8 cellular contexts compared by ENCODE assay signal in genomic region chr21:28992526-28993292, GRCh38. TPM values are rescaled to one million over a fixed set of nuclear protein-coding genes. Genes with fewer than 3 reads are reported as not detected.
DNase-seq lines count a peak whose midpoint lies in the region; ATAC-seq lines count a peak whose summit lies in the region.

Gene LTN1 (minus strand): TSS chr21:28992877. CDS start chr21:28992805, 72 bp downstream.

- DNase-seq in DMS79 treated with DMSO at 0.1 percent for 48 hours (lab: John Stamatoyannopoulos, UW) (peak; percentile 96), Karpas-422 (peak; percentile 100), RKO (ENCODE audit: low spot score) (peak; percentile 99), activated T-helper 1 cell treated with Interleukin-2 at 50 U/mL for 16 hours (ENCODE audit: low read depth) (peak; percentile 98), fibroblast of gingiva (ENCODE audit: low read depth) (peak; percentile 99), naive B cell (peak; percentile 99)

- peaks cover 0 to 11% of the 10 kb centered on the region in 2 donors for H3K36me3 Mint-ChIP-seq in naive B cell
- peaks cover 16% of the 10 kb centered on the region for H3K36me3 Mint-ChIP-seq in stimulated activated memory B cell treated with anti-CD40 and anti-IgM and Interleukin-4, amounts not matched to agents 10 μg/mL and 1 μg/mL and 100 μg/mL, for 72 hours

- H3K4me2 ChIP-seq in Karpas-422 (ENCODE audit: low read depth, low read length, poor library complexity, severe bottlenecking), result peak within 1 kb of the TSS; percentile 82

- 0 out of 2 replicates have a peak within 1 kb of the TSS, but pooled peaks have one; percentile 52 for H2AFZ ChIP-seq in Karpas-422 (ENCODE audit: low read length)

- peaks cover 46% of the 10 kb centered on the region for H3K79me2 ChIP-seq in Karpas-422 (ENCODE audit: low read length)

- H3K4me1 ChIP-seq in Karpas-422 (ENCODE audit: low read length), result peaks cover 26% of the 10 kb centered on the region

- peak within 1 kb of the TSS; percentile 72 for H3K27ac ChIP-seq in Karpas-422 (ENCODE audit: low read length)

- no peaks in the 10 kb centered on the region for H3K27me3 ChIP-seq in Karpas-422 (ENCODE audit: low read length)

- no peaks in the 10 kb centered on the region for H3K9me2 ChIP-seq in Karpas-422 (replicated peaks; ENCODE audit: insufficient read depth, low read length)

- H3K4me3 ChIP-seq in Karpas-422 (ENCODE audit: low read length), result peak within 1 kb of the TSS; percentile 80

- H3K4me3 Mint-ChIP-seq in naive B cell, result peak within 1 kb of the TSS; percentile 86 to 98 (median 95)
- H3K4me3 Mint-ChIP-seq in stimulated activated memory B cell treated with anti-CD40 and anti-IgM and Interleukin-4, amounts not matched to agents 10 μg/mL and 1 μg/mL and 100 μg/mL, for 72 hours, result peak within 1 kb of the TSS; percentile 88

- H3K27ac Mint-ChIP-seq in naive B cell, result peak within 1 kb of the TSS; percentile 89 to 98 (median 98)
- peak within 1 kb of the TSS; percentile 86 for H3K27ac Mint-ChIP-seq in stimulated activated memory B cell treated with anti-CD40 and anti-IgM and Interleukin-4, amounts not matched to agents 10 μg/mL and 1 μg/mL and 100 μg/mL, for 72 hours

- H4K20me1 ChIP-seq in Karpas-422 (ENCODE audit: insufficient read depth, low read depth, low read length), result no peaks in the 10 kb centered on the region

- peak; percentile 97 for ATAC-seq in GM21825 (IDR thresholded peaks at IDR 0.05; ENCODE audit: unreplicated experiment)
- peak; percentile 88 to 92 for ATAC-seq in naive B cell (ENCODE audit: low read depth in 2 of 2)
- peak; percentile 100 for ATAC-seq in stimulated activated memory B cell treated with anti-CD40 and anti-IgM and Interleukin-4, amounts not matched to agents 10 μg/mL and 1 μg/mL and 100 μg/mL, for 72 hours

- no peaks in the 10 kb centered on the region for H3K36me3 ChIP-seq in Karpas-422 (ENCODE audit: insufficient read depth, low read length)

- H3K4me1 Mint-ChIP-seq in naive B cell, result peaks cover 22 to 45% (median 25%) of the 10 kb centered on the region in 3 donors
- H3K4me1 Mint-ChIP-seq in stimulated activated memory B cell treated with anti-CD40 and anti-IgM and Interleukin-4, amounts not matched to agents 10 μg/mL and 1 μg/mL and 100 μg/mL, for 72 hours, result peaks cover 27% of the 10 kb centered on the region

- H3K9ac ChIP-seq in Karpas-422 (ENCODE audit: low read length), result peak within 1 kb of the TSS; percentile 82

- H3K27me3 Mint-ChIP-seq in naive B cell, result no peaks in the 10 kb centered on the region
- H3K27me3 Mint-ChIP-seq in stimulated activated memory B cell treated with anti-CD40 and anti-IgM and Interleukin-4, amounts not matched to agents 10 μg/mL and 1 μg/mL and 100 μg/mL, for 72 hours, result no peaks in the 10 kb centered on the region

- no peaks in the 10 kb centered on the region for H3K9me3 Mint-ChIP-seq in naive B cell
- H3K9me3 Mint-ChIP-seq in stimulated activated memory B cell treated with anti-CD40 and anti-IgM and Interleukin-4, amounts not matched to agents 10 μg/mL and 1 μg/mL and 100 μg/mL, for 72 hours, result no peaks in the 10 kb centered on the region

- no peaks in the 10 kb centered on the region for H3K9me3 ChIP-seq in Karpas-422 (ENCODE audit: low read length)

RNA-seq across cellular contexts. Expression of gene LTN1, which starts in this region (rescaled TPM):
- 13.3 and 48.9 TPM in 2 replicates for total RNA-seq in Karpas-422 (2014; rRNA removed; shearing (Covaris generic); ENCODE audit: low replicate concordance)
- 10 to 100 TPM; 18.6 to 23.5 (median 20.5) TPM for polyA plus RNA-seq in naive B cell (ENCODE audit: low read depth in 6 of 6)

Comparison
In these comparisons a context has a peak if more than half of its experiments do, and no peak if none do; other contexts are left out.
1. Peak in every context shown above with its lines: DNase-seq, ATAC-seq, H3K4me3 ChIP-seq and H3K27ac ChIP-seq.